In genomic region chr22:42613869-42614268, GRCh38 we compare ENCODE assay signal across 8 cellular contexts. TPM values are rescaled to one million over a fixed set of nuclear protein-coding genes. Genes with fewer than 3 reads are reported as not detected.
DNase-seq lines count a peak whose midpoint lies in the region; ATAC-seq and TF ChIP-seq lines count a peak whose summit lies in the region.

No MANE protein-coding gene starts in this region.

- H3K9me3 ChIP-seq in DND-41 (ENCODE audit: insufficient read depth, low read length, severe bottlenecking), result no peaks in the 10 kb centered on the region
- H3K9me3 ChIP-seq in ascending aorta, result no peaks in the 10 kb centered on the region
- no peaks in the 10 kb centered on the region for H3K9me3 ChIP-seq in left lung

- H3K4me3 ChIP-seq in DND-41 (ENCODE audit: low read depth in 1 of 2, low read length in 2 of 2), result peak overlapping the region; percentile 91 to 95
- H3K4me3 ChIP-seq in KMS-11 (IDR thresholded peaks at IDR 0.05; ENCODE audit: insufficient read depth, low read depth, low read length), result peak overlapping the region; percentile 48
- peak overlapping the region; percentile 67 to 87 for H3K4me3 ChIP-seq in ascending aorta
- H3K4me3 ChIP-seq in left lung, result peak overlapping the region; percentile 73 to 75

- no peak for ATAC-seq in DND-41 (ENCODE audit: insufficient read depth, low read depth)
- peak; percentile 0 for ATAC-seq in left lung
- no peak for ATAC-seq in HG02870 (IDR thresholded peaks at IDR 0.05; ENCODE audit: unreplicated experiment)
- no peak for ATAC-seq in HG03342 (IDR thresholded peaks at IDR 0.05; ENCODE audit: unreplicated experiment)

- no peaks in the 10 kb centered on the region for H3K27me3 ChIP-seq in DND-41 (ENCODE audit: insufficient read depth, low read length, poor library complexity)
- no peaks in the 10 kb centered on the region for H3K27me3 ChIP-seq in KMS-11 (ENCODE audit: insufficient read depth, low read depth)
- H3K27me3 ChIP-seq in ascending aorta, result no peaks in the 10 kb centered on the region
- no peaks in the 10 kb centered on the region for H3K27me3 ChIP-seq in left lung

- peak overlapping the region; percentile 91 for H3K27ac ChIP-seq in DND-41 (ENCODE audit: low read length)
- peak overlapping the region; percentile 95 for H3K27ac ChIP-seq in KMS-11
- peak overlapping the region; percentile 88 to 98 for H3K27ac ChIP-seq in ascending aorta
- peak overlapping the region; percentile 97 to 98 for H3K27ac ChIP-seq in left lung
- peak overlapping the region; percentile 91 for H3K27ac ChIP-seq in temporal lobe (ENCODE audit: low read depth, low read length)

- H3K9ac ChIP-seq in DND-41 (ENCODE audit: low read depth, low read length), result peak overlapping the region; percentile 93
- H3K9ac ChIP-seq in KMS-11, result peak overlapping the region; percentile 90

- peaks cover 58% of the 10 kb centered on the region for H3K79me2 ChIP-seq in DND-41 (ENCODE audit: insufficient read depth, low read length)
- peaks cover 56% of the 10 kb centered on the region for H3K79me2 ChIP-seq in KMS-11 (ENCODE audit: insufficient read depth, low read depth)

- H3K36me3 ChIP-seq in DND-41 (ENCODE audit: insufficient read depth, low read length) (peaks cover 37% of the 10 kb centered on the region), KMS-11 (ENCODE audit: insufficient read depth) (no peaks in the 10 kb centered on the region; the same call in 1 of the 2 replicates), ascending aorta (peaks cover 7 to 8% of the 10 kb centered on the region in 2 donors), left lung (peaks cover 0 to 23% of the 10 kb centered on the region in 2 donors)

- H4K20me1 ChIP-seq in DND-41 (ENCODE audit: insufficient read depth, low read length) (peaks cover 44% of the 10 kb centered on the region), KMS-11 (ENCODE audit: insufficient read depth) (no peaks in the 10 kb centered on the region)

- peak overlapping the region; percentile 85 for H3K4me2 ChIP-seq in DND-41 (ENCODE audit: insufficient read depth, low read length)
- peak overlapping the region; percentile 70 for H3K4me2 ChIP-seq in KMS-11

- H3K4me1 ChIP-seq in DND-41 (ENCODE audit: insufficient read depth, low read length) (peaks cover 55% of the 10 kb centered on the region), KMS-11 (ENCODE audit: low read depth, poor library complexity, severe bottlenecking) (peaks cover 32% of the 10 kb centered on the region), ascending aorta (peaks cover 10 to 55% of the 10 kb centered on the region in 2 donors), left lung (peaks cover 40 to 70% of the 10 kb centered on the region in 2 donors)

- intact Hi-C loops in ascending aorta (cut with DNase I), result loop anchor here (2.0 kb wide), 1 partner anchor 83 kb away; no protein-coding TSS in a partner anchor
- intact Hi-C loops in left lung (cut with DNase I), result no loop called here

- peak; percentile 2 for TF ChIP-seq CTCF in DND-41 (IDR thresholded peaks at IDR 0.05; ENCODE audit: borderline replicate concordance, extremely low read depth, low read length, poor library complexity, severe bottlenecking)
- no peak for TF ChIP-seq CTCF in KMS-11 (conservative IDR thresholded peaks at IDR 0.05; ENCODE audit: low read depth, low read length)
- no peak for TF ChIP-seq CTCF in ascending aorta (IDR thresholded peaks at IDR 0.05)
- no peak for TF ChIP-seq CTCF in left lung (IDR thresholded peaks at IDR 0.05)

- H2AFZ ChIP-seq in DND-41 (ENCODE audit: low read depth, low read length) (peak overlapping the region; percentile 73), KMS-11 (ENCODE audit: low read depth) (peak overlapping the region; percentile 3; the same call in 1 of the 2 replicates)

- DNase-seq in DND-41, result no peak
- no peak for DNase-seq in ascending aorta (ENCODE audit: low spot score in 2 of 2)
- DNase-seq in left lung, result peak in 1 of 2 donors; percentile 78
- no peak for DNase-seq in HPDE6-E6E7 (ENCODE audit: extremely low spot score)

RNA-seq across cellular contexts. Expression of gene POLDIP3, which starts 0.8 kb away (rescaled TPM):
- total RNA-seq in ascending aorta (22.9 TPM), left lung (10 to 100 TPM; 56.6 to 61.6 TPM), temporal lobe (28.5 TPM)

RNA-seq across cellular contexts. Expression of gene ATP5MGL, which starts 26.5 kb away (rescaled TPM):
- not detected for total RNA-seq in ascending aorta
- total RNA-seq in left lung, result 1 to 10 TPM in 1 of 2 donors, under 1 TPM in 1; 0.60 to 1.2 TPM
- total RNA-seq in temporal lobe, result 0.49 TPM

RNA-seq across cellular contexts. Expression of gene CYB5R3, which starts 35.3 kb away (rescaled TPM):
- total RNA-seq in ascending aorta, result 455 TPM
- total RNA-seq in left lung, result 100 to 1,000 TPM; 250 to 265 TPM
- total RNA-seq in temporal lobe, result 15.5 TPM

Comparison
In these comparisons a context has a peak if more than half of its experiments do, and no peak if none do; other contexts are left out.
1. RNA of gene CYB5R3, which starts 35.3 kb away (total RNA-seq): 455 TPM in ascending aorta (single experiment) and 250 to 265 TPM in left lung; 15.5 TPM in temporal lobe (single experiment); every median in the first group is over 10 times any median in the second.
2. Peak in every context shown above with its lines, with median percentiles within 50 percentile points of each other: H3K27ac ChIP-seq and H3K4me3 ChIP-seq.